In genomic region chr11:65524010-65524746, GRCh38 we compare ENCODE assay signal across 6 cellular contexts. TPM values are rescaled to one million over a fixed set of nuclear protein-coding genes. Genes with fewer than 3 reads are reported as not detected.
DNase-seq lines count a peak whose midpoint lies in the region; TF ChIP-seq lines count a peak whose summit lies in the region.

No MANE protein-coding gene starts in this region.

- H4K20me1 ChIP-seq in hepatocyte (ENCODE audit: insufficient read depth, poor library complexity, severe bottlenecking): peaks cover 3% of the 10 kb centered on the region

- peak overlapping the region; percentile 72 for H3K4me2 ChIP-seq in hepatocyte

- TF ChIP-seq POLR2A in thyroid gland (IDR thresholded peaks at IDR 0.05): no peak

- H3K9me3 ChIP-seq in hepatocyte (ENCODE audit: low read depth) (no peaks in the 10 kb centered on the region), thyroid gland (no peaks in the 10 kb centered on the region)

- no peak for TF ChIP-seq CTCF in hepatocyte (IDR thresholded peaks at IDR 0.05; ENCODE audit: poor library complexity)
- no peak for TF ChIP-seq CTCF in thyroid gland (IDR thresholded peaks at IDR 0.05)

- peaks cover 37% of the 10 kb centered on the region for H3K79me2 ChIP-seq in hepatocyte

- H3K36me3 ChIP-seq in hepatocyte (replicated peaks; ENCODE audit: insufficient read depth, low read depth) (no peaks in the 10 kb centered on the region), thyroid gland (peaks cover 10 to 12% of the 10 kb centered on the region in 2 donors)

- H3K27ac ChIP-seq in hepatocyte: peak overlapping the region; percentile 94
- peak overlapping the region; percentile 10 to 72 (median 67) for H3K27ac ChIP-seq in thyroid gland

- peaks cover 34% of the 10 kb centered on the region for H3K4me1 ChIP-seq in hepatocyte (ENCODE audit: insufficient read depth)
- peaks cover 32 to 39% of the 10 kb centered on the region in 2 donors for H3K4me1 ChIP-seq in thyroid gland

- H3K27me3 ChIP-seq in hepatocyte (no peaks in the 10 kb centered on the region), thyroid gland (no peaks in the 10 kb centered on the region)

- H3K9me2 ChIP-seq in hepatocyte (replicated peaks; ENCODE audit: insufficient read depth): no peaks in the 10 kb centered on the region

- H2AFZ ChIP-seq in hepatocyte: no peak overlapping the region

- H3K4me3 ChIP-seq in hepatocyte: no peak overlapping the region
- H3K4me3 ChIP-seq in thyroid gland (replicated peaks in 1 of 3): peak overlapping the region in 1 of 3 donors; percentile 14

- intact Hi-C loops in thyroid gland (cut with DNase I): loop anchor here (10.0 kb wide), 1 partner anchor 239 kb away; no protein-coding TSS in a partner anchor

- WGBS in hepatocyte (ENCODE audit: low lambda C conversion rate, missing lambda C conversion rate): 45% methylated on average over 10 of the region's 12 CpGs
- 14 to 30% methylated on average over 12 of the region's 12 CpGs for WGBS in thyroid gland, 2 donors

- DNase-seq in AG08395 (ENCODE audit: low spot score): peak; percentile 35
- DNase-seq in SK-N-DZ (ENCODE audit: low spot score): peak; percentile 62
- DNase-seq in hepatocyte (ENCODE audit: low spot score): no peak
- peak; percentile 83 to 96 for DNase-seq in thyroid gland
- no peak for DNase-seq in NCI-H2081 (lab: John Stamatoyannopoulos, UW)
- DNase-seq in HuH-7.5 (ENCODE audit: low spot score): no peak

RNA-seq across cellular contexts. Expression of gene SCYL1, which starts 0.7 kb away (rescaled TPM):
- polyA plus RNA-seq in SK-N-DZ (2014; cell fraction: cytosol; rRNA removed): 32.7 and 42.1 TPM in 2 replicates
- polyA plus RNA-seq in SK-N-DZ (2014; cell fraction: nucleus; rRNA removed): 92.4 and 96.0 TPM in 2 replicates
- total RNA-seq in hepatocyte (80.4 and 83.9 TPM in 2 replicates), thyroid gland (100 to 1,000 TPM in 3 of 4 donors, 10 to 100 TPM in 1; 99.8 to 122 (median 116) TPM)
- 162 and 167 TPM in 2 replicates for polyA plus RNA-seq in hepatocyte

RNA-seq across cellular contexts. Expression of gene MALAT1, which starts 25.3 kb away (rescaled TPM):
- polyA plus RNA-seq in SK-N-DZ (2014; cell fraction: cytosol; rRNA removed): 15.5 and 29.5 TPM in 2 replicates
- polyA plus RNA-seq in SK-N-DZ (2014; cell fraction: nucleus; rRNA removed): 347 and 1,650 TPM in 2 replicates
- total RNA-seq in hepatocyte (8,000 and 8,677 TPM in 2 replicates), thyroid gland (over 10,000 TPM; 20,994 to 36,233 (median 26,043) TPM)
- polyA plus RNA-seq in hepatocyte: 16,690 and 29,129 TPM in 2 replicates

RNA-seq across cellular contexts. Expression of gene LTBP3, which starts 34.0 kb away (rescaled TPM):
- polyA plus RNA-seq in SK-N-DZ (2014; cell fraction: cytosol; rRNA removed): 7.7 and 11.5 TPM in 2 replicates
- 41.4 and 60.9 TPM in 2 replicates for polyA plus RNA-seq in SK-N-DZ (2014; cell fraction: nucleus; rRNA removed)
- total RNA-seq in hepatocyte (46.0 and 53.7 TPM in 2 replicates), thyroid gland (100 to 1,000 TPM; 195 to 277 (median 222) TPM)
- 85.3 and 101 TPM in 2 replicates for polyA plus RNA-seq in hepatocyte

RNA-seq across cellular contexts. Expression of gene ZNRD2, which starts 46.1 kb away (rescaled TPM):
- polyA plus RNA-seq in SK-N-DZ (2014; cell fraction: cytosol; rRNA removed): 68.9 and 74.6 TPM in 2 replicates
- polyA plus RNA-seq in SK-N-DZ (2014; cell fraction: nucleus; rRNA removed): 51.2 and 87.1 TPM in 2 replicates
- total RNA-seq in hepatocyte (20.5 and 20.8 TPM in 2 replicates), thyroid gland (10 to 100 TPM; 28.2 to 79.1 (median 41.3) TPM)
- 52.4 and 57.3 TPM in 2 replicates for polyA plus RNA-seq in hepatocyte

RNA-seq across cellular contexts. Expression of gene FAM89B, which starts 48.2 kb away (rescaled TPM):
- 59.4 and 85.8 TPM in 2 replicates for polyA plus RNA-seq in SK-N-DZ (2014; cell fraction: cytosol; rRNA removed)
- 44.3 and 61.6 TPM in 2 replicates for polyA plus RNA-seq in SK-N-DZ (2014; cell fraction: nucleus; rRNA removed)
- total RNA-seq in hepatocyte (28.5 and 34.1 TPM in 2 replicates), thyroid gland (10 to 100 TPM; 26.9 to 55.5 (median 43.2) TPM)
- 105 and 112 TPM in 2 replicates for polyA plus RNA-seq in hepatocyte

Comparison
In these comparisons a context has a peak if more than half of its experiments do, and no peak if none do; other contexts are left out.
1. DNase-seq: peak in AG08395 (single experiment), SK-N-DZ (single experiment) and thyroid gland (2 of 2); none in hepatocyte (single experiment), NCI-H2081 (0 of 2) and HuH-7.5 (single experiment).